ENCODE assay signal across 23 cellular contexts in the genomic region with DNA sequence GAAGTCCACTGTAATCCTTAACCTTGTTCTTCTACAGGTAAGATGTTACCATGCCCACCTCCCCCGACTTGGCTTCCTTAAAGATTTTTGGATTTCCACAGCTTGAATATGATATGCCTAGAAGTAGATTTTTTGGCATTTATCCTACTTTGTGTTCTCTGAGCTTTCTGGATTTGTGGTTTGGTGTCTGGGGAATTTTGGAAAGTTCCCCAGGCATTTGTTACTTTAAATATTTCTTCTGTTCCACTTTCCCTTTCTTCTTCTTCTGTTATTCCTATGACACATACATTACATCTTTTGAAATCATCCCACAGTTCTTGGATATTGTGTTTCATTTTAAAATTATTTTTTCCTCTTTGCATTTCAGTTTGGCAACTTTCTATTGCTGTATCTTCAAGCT.
"Had no signal": no experiment of that assay in that cellular context is flagged by ENCODE, and none has a peak within 500 bp of the region (broad histone marks: within the 10 kb centered on the region; RNA-seq: fewer than 3 reads in every experiment).

No MANE protein-coding gene starts in this region.

- H3K9me3 ChIP-seq: adrenal gland, neutrophil, sigmoid colon, vagina had no signal

- H3K27me3 ChIP-seq: adrenal gland, neutrophil, sigmoid colon, vagina had no signal

- H3K27ac Mint-ChIP-seq: activated CD4-positive, alpha-beta T cell treated with anti-CD3 and anti-CD28 coated beads, Interleukin-2, amount 10 ng/mL, durations not matched to agents 7 days and 5 days; activated naive CD4-positive, alpha-beta T cell treated with anti-CD3 and anti-CD28 coated beads, Interleukin-2, amount 50 U/mL, for 72 hours; brain; natural killer cell; stimulated activated naive CD8-positive, alpha-beta T cell treated with anti-CD3 and anti-CD28 coated beads, Interleukin-15, Interleukin-2, amounts not matched to agents 100 ng/mL and 50 ng/mL, for 24 hours; T-helper 1 cell treated with Interleukin-12 subunit alpha and Interleukin-12 subunit beta and Interleukin-4 antibody, amounts not matched to agents 30 μg/mL and 1 μg/mL, for 36 hours had no signal

- H3K27ac ChIP-seq: adrenal gland, neutrophil, parathyroid adenoma, sigmoid colon, vagina had no signal

- H3K4me1 ChIP-seq: adrenal gland, parathyroid adenoma, sigmoid colon, vagina had no signal

- H3K4me1 Mint-ChIP-seq: activated CD4-positive, alpha-beta T cell treated with anti-CD3 and anti-CD28 coated beads, Interleukin-2, amount 10 ng/mL, durations not matched to agents 7 days and 5 days; brain; central memory CD8-positive, alpha-beta T cell; natural killer cell had no signal

- ATAC-seq: activated CD4-positive, CD25-positive, alpha-beta regulatory T cell treated with anti-CD3 and anti-CD28 coated beads, Interleukin-2, amount 50 U/mL, for 24 hours; activated naive CD4-positive, alpha-beta T cell treated with anti-CD3 and anti-CD28 coated beads, Interleukin-2, amount 50 U/mL, for 72 hours; left cardiac atrium; natural killer cell had no signal

- H3K4me3 Mint-ChIP-seq: activated CD4-positive, alpha-beta T cell treated with anti-CD3 and anti-CD28 coated beads, Interleukin-2, amount 10 ng/mL, durations not matched to agents 7 days and 5 days; brain; central memory CD8-positive, alpha-beta T cell; natural killer cell; stimulated activated naive CD8-positive, alpha-beta T cell treated with anti-CD3 and anti-CD28 coated beads, Interleukin-15, Interleukin-2, amounts not matched to agents 100 ng/mL and 50 ng/mL, for 24 hours; T-helper 1 cell treated with Interleukin-12 subunit alpha and Interleukin-12 subunit beta and Interleukin-4 antibody, amounts not matched to agents 30 μg/mL and 1 μg/mL, for 36 hours had no signal

- H3K4me3 ChIP-seq: adrenal gland, sigmoid colon, vagina had no signal

- H3K9me3 Mint-ChIP-seq: activated CD4-positive, alpha-beta T cell treated with anti-CD3 and anti-CD28 coated beads, Interleukin-2, amount 10 ng/mL, durations not matched to agents 7 days and 5 days; natural killer cell; stimulated activated naive CD8-positive, alpha-beta T cell treated with anti-CD3 and anti-CD28 coated beads, Interleukin-15, Interleukin-2, amounts not matched to agents 100 ng/mL and 50 ng/mL, for 24 hours; T-helper 1 cell treated with Interleukin-12 subunit alpha and Interleukin-12 subunit beta and Interleukin-4 antibody, amounts not matched to agents 30 μg/mL and 1 μg/mL, for 36 hours had no signal

- H3K27me3 Mint-ChIP-seq: activated CD4-positive, alpha-beta T cell treated with anti-CD3 and anti-CD28 coated beads, Interleukin-2, amount 10 ng/mL, durations not matched to agents 7 days and 5 days; central memory CD8-positive, alpha-beta T cell; stimulated activated naive CD8-positive, alpha-beta T cell treated with anti-CD3 and anti-CD28 coated beads, Interleukin-15, Interleukin-2, amounts not matched to agents 100 ng/mL and 50 ng/mL, for 24 hours had no signal

- DNase-seq: activated CD4-positive, alpha-beta T cell treated with anti-CD3 and anti-CD28 coated beads, Interleukin-2, amount 10 ng/mL, durations not matched to agents 7 days and 5 days; activated CD8-positive, alpha-beta memory T cell treated with anti-CD3 and anti-CD28 coated beads, Interleukin-2, amount 50 U/mL, for 48 hours; activated effector memory CD4-positive, alpha-beta T cell treated with Interleukin-2 at 50 U/mL for 16 hours; activated T-cell treated with anti-CD3 and anti-CD28 coated beads, Interleukin-2, amount 50 U/mL, for 48 hours; adrenal gland; cortex of kidney; erythroblast; foreskin fibroblast; hippocampal formation; left cardiac atrium; natural killer cell; sigmoid colon; stimulated activated CD4-positive, alpha-beta T cell treated with anti-CD3 and anti-CD28 coated beads, Interleukin-2, amount 100 ng/mL, for 24 hours; trophoblast cell had no signal

- H3K36me3 Mint-ChIP-seq: activated naive CD4-positive, alpha-beta T cell treated with anti-CD3 and anti-CD28 coated beads, Interleukin-2, amount 50 U/mL, for 72 hours; brain; natural killer cell had no signal
